ENCODE assay signal across 1 cellular context in the genomic region with DNA sequence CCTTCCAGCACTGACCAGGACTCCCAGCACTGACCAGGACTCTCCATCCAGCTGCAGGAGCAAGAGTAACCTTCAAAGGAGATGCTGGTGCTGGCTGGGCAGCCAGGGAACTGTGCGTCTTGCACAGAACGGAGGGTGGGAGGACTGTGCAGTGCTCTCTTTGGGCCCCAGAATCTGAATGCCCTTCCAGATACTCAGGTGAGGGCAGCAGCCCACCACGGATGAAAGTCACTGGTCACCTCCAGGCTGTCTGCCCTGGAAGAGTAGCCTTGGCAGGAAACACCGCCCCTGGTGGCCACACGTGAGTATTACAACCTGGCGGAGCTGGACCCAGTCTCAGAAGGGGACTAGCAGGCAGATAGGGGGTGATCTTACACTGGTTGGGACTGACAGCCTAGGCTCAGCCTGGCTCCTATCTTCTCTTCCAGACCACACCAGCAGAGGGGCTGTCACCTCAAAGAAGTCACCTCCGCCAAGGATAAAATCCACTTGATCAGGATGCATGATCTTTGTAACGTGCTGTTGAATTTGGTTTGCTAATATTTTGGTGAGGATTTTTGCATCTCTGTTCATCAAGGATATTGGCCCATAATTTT.
A peak's percentile ranks its signal among the peaks of the same experiment; 100 is the strongest.
TF ChIP-seq lines count a peak whose summit lies in the region.

No MANE protein-coding gene starts in this region.

TF ChIP-seq in HepG2, 621 proteins besides CTCF, POLR2A, EP300 and RAD21 (continued from another document and continues in another):
- TF ChIP-seq SRSF4 (IDR thresholded peaks at IDR 0.05; ENCODE audit: low read depth, low read length, poor library complexity, severe bottlenecking) = no peak
- no peak for TF ChIP-seq HNF4G (IDR thresholded peaks at IDR 0.05; ENCODE audit: borderline replicate concordance, low read depth, low read length)
- peak; percentile 85; the same call in 1 of the 2 replicates for TF ChIP-seq HNF4G (CRISPR knock-in tag; IDR thresholded peaks at IDR 0.05; ENCODE audit: borderline replicate concordance, low read depth)
- TF ChIP-seq ZNF441 (CRISPR knock-in tag; IDR thresholded peaks at IDR 0.05; ENCODE audit: borderline replicate concordance) = no peak
- TF ChIP-seq ZNF335 (CRISPR knock-in tag; IDR thresholded peaks at IDR 0.05) = peak; percentile 58; the same call in 1 of the 2 replicates
- TF ChIP-seq TBX2 (CRISPR knock-in tag; IDR thresholded peaks at IDR 0.05; ENCODE audit: borderline replicate concordance) = peak; percentile 49; the same call in 1 of the 2 replicates
- TF ChIP-seq THAP9 (CRISPR knock-in tag; IDR thresholded peaks at IDR 0.05; ENCODE audit: borderline replicate concordance) = no peak
- TF ChIP-seq ZNF30 (CRISPR knock-in tag; IDR thresholded peaks at IDR 0.05) = no peak
- peak; percentile 61; the same call in 1 of the 2 replicates for TF ChIP-seq SMAD3 (CRISPR knock-in tag; IDR thresholded peaks at IDR 0.05)
- TF ChIP-seq ZNF839 (CRISPR knock-in tag; IDR thresholded peaks at IDR 0.05; ENCODE audit: borderline replicate concordance) = peak; percentile 66; the same call in 1 of the 2 replicates
- TF ChIP-seq ZNF883 (CRISPR knock-in tag; IDR thresholded peaks at IDR 0.05; ENCODE audit: not compliant biosample characterization) = peak; percentile 20
- TF ChIP-seq, protein P1, sequence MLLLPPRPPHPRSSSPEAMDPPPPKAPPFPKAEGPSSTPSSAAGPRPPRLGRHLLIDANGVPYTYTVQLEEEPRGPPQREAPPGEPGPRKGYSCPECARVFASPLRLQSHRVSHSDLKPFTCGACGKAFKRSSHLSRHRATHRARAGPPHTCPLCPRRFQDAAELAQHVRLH (CRISPR knock-in tag; IDR thresholded peaks at IDR 0.05; ENCODE audit: borderline replicate concordance, low read depth) = peak; percentile 94; the same call in 1 of the 2 replicates
- TF ChIP-seq, protein P2, sequence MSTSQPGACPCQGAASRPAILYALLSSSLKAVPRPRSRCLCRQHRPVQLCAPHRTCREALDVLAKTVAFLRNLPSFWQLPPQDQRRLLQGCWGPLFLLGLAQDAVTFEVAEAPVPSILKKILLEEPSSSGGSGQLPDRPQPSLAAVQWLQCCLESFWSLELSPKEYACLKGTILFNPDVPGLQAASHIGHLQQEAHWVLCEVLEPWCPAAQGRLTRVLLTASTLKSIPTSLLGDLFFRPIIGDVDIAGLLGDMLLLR (CRISPR knock-in tag; IDR thresholded peaks at IDR 0.05) = no peak
- no peak for TF ChIP-seq ZNF382 (CRISPR knock-in tag; IDR thresholded peaks at IDR 0.05; ENCODE audit: borderline replicate concordance)
- TF ChIP-seq, protein P3, sequence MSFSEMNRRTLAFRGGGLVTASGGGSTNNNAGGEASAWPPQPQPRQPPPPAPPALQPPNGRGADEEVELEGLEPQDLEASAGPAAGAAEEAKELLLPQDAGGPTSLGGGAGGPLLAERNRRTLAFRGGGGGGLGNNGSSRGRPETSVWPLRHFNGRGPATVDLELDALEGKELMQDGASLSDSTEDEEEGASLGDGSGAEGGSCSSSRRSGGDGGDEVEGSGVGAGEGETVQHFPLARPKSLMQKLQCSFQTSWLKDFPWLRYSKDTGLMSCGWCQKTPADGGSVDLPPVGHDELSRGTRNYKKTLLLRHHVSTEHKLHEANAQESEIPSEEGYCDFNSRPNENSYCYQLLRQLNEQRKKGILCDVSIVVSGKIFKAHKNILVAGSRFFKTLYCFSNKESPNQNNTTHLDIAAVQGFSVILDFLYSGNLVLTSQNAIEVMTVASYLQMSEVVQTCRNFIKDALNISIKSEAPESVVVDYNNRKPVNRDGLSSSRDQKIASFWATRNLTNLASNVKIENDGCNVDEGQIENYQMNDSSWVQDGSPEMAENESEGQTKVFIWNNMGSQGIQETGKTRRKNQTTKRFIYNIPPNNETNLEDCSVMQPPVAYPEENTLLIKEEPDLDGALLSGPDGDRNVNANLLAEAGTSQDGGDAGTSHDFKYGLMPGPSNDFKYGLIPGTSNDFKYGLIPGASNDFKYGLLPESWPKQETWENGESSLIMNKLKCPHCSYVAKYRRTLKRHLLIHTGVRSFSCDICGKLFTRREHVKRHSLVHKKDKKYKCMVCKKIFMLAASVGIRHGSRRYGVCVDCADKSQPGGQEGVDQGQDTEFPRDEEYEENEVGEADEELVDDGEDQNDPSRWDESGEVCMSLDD (CRISPR knock-in tag; IDR thresholded peaks at IDR 0.05; ENCODE audit: borderline replicate concordance) = no peak
- no peak for TF ChIP-seq ZNF770 (CRISPR knock-in tag; IDR thresholded peaks at IDR 0.05)
- no peak; the same call in 1 of the 2 replicates for TF ChIP-seq RXRA (CRISPR knock-in tag; IDR thresholded peaks at IDR 0.05)
- no peak for TF ChIP-seq ZC3H13 (CRISPR knock-in tag; IDR thresholded peaks at IDR 0.05)
- no peak for TF ChIP-seq ZNF75D (CRISPR knock-in tag; IDR thresholded peaks at IDR 0.05; ENCODE audit: borderline replicate concordance)
- TF ChIP-seq MIER3 (CRISPR knock-in tag; IDR thresholded peaks at IDR 0.05; ENCODE audit: borderline replicate concordance) = 0 out of 2 replicates have a peak, but pooled peaks have one; percentile 45
- no peak for TF ChIP-seq SRSF9 (IDR thresholded peaks at IDR 0.05; ENCODE audit: borderline replicate concordance, insufficient read depth, low read depth, low read length, poor library complexity, severe bottlenecking)
- TF ChIP-seq RARA (CRISPR knock-in tag; IDR thresholded peaks at IDR 0.05) = peak; percentile 45; the same call in 1 of the 2 replicates
- TF ChIP-seq KMT2B (CRISPR knock-in tag; IDR thresholded peaks at IDR 0.05) = no peak
- peak; percentile 69; the same call in 1 of the 2 replicates for TF ChIP-seq RFXANK (CRISPR knock-in tag; IDR thresholded peaks at IDR 0.05)
- TF ChIP-seq TEAD2 (CRISPR knock-in tag; IDR thresholded peaks at IDR 0.05) = no peak
- no peak for TF ChIP-seq ZMYM2 (CRISPR knock-in tag; IDR thresholded peaks at IDR 0.05)
- TF ChIP-seq ZNF629 (CRISPR knock-in tag; conservative IDR thresholded peaks at IDR 0.05) = no peak
- 0 out of 2 replicates have a peak, but pooled peaks have one; percentile 37 for TF ChIP-seq ZNF337 (CRISPR knock-in tag; IDR thresholded peaks at IDR 0.05; ENCODE audit: borderline replicate concordance, low read depth)
- TF ChIP-seq ZNF33B (CRISPR knock-in tag; IDR thresholded peaks at IDR 0.05) = 0 out of 2 replicates have a peak, but pooled peaks have one; percentile 50
- 0 out of 2 replicates have a peak, but pooled peaks have one; percentile 12 for TF ChIP-seq ZNF782 (CRISPR knock-in tag; IDR thresholded peaks at IDR 0.05; ENCODE audit: borderline replicate concordance)
- TF ChIP-seq KLF9 (CRISPR knock-in tag; IDR thresholded peaks at IDR 0.05; ENCODE audit: low read depth) = no peak
- TF ChIP-seq, protein P4, sequence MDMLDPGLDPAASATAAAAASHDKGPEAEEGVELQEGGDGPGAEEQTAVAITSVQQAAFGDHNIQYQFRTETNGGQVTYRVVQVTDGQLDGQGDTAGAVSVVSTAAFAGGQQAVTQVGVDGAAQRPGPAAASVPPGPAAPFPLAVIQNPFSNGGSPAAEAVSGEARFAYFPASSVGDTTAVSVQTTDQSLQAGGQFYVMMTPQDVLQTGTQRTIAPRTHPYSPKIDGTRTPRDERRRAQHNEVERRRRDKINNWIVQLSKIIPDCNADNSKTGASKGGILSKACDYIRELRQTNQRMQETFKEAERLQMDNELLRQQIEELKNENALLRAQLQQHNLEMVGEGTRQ (IDR thresholded peaks at IDR 0.05; ENCODE audit: low read depth, low read length) = no peak
- TF ChIP-seq, protein P4 (CRISPR knock-in tag; IDR thresholded peaks at IDR 0.05; ENCODE audit: borderline replicate concordance) = no peak
- TF ChIP-seq SMAD9 (CRISPR knock-in tag; IDR thresholded peaks at IDR 0.05) = no peak
- TF ChIP-seq HNF4A (CRISPR knock-in tag; IDR thresholded peaks at IDR 0.05) = peak; percentile 47; the same call in 1 of the 2 replicates
- no peak for TF ChIP-seq ZNF546 (CRISPR knock-in tag; conservative IDR thresholded peaks at IDR 0.05)
- peak; percentile 66 for TF ChIP-seq FOXA3 (CRISPR knock-in tag; IDR thresholded peaks at IDR 0.05)
- peak; percentile 61; the same call in 1 of the 2 replicates for TF ChIP-seq MIER2 (CRISPR knock-in tag; IDR thresholded peaks at IDR 0.05)
- TF ChIP-seq PPARG (CRISPR knock-in tag; conservative IDR thresholded peaks at IDR 0.05) = peak; percentile 54; the same call in 1 of the 2 replicates
- TF ChIP-seq, protein P5, sequence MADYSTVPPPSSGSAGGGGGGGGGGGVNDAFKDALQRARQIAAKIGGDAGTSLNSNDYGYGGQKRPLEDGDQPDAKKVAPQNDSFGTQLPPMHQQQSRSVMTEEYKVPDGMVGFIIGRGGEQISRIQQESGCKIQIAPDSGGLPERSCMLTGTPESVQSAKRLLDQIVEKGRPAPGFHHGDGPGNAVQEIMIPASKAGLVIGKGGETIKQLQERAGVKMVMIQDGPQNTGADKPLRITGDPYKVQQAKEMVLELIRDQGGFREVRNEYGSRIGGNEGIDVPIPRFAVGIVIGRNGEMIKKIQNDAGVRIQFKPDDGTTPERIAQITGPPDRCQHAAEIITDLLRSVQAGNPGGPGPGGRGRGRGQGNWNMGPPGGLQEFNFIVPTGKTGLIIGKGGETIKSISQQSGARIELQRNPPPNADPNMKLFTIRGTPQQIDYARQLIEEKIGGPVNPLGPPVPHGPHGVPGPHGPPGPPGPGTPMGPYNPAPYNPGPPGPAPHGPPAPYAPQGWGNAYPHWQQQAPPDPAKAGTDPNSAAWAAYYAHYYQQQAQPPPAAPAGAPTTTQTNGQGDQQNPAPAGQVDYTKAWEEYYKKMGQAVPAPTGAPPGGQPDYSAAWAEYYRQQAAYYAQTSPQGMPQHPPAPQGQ (CRISPR knock-in tag; IDR thresholded peaks at IDR 0.05; ENCODE audit: borderline replicate concordance) = no peak; the same call in 1 of the 2 replicates
- no peak for TF ChIP-seq HNRNPLL (IDR thresholded peaks at IDR 0.05; ENCODE audit: low read depth, low read length, poor library complexity, severe bottlenecking)
- TF ChIP-seq ZSCAN22 (CRISPR knock-in tag; IDR thresholded peaks at IDR 0.05) = no peak
- TF ChIP-seq HINFP (CRISPR knock-in tag; IDR thresholded peaks at IDR 0.05; ENCODE audit: low read depth) = no peak
- TF ChIP-seq ZNF121 (CRISPR knock-in tag; IDR thresholded peaks at IDR 0.05) = no peak
- TF ChIP-seq SOX6 (IDR thresholded peaks at IDR 0.05) = no peak
- TF ChIP-seq SOX6 (CRISPR knock-in tag; IDR thresholded peaks at IDR 0.05) = peak; percentile 58
- no peak for TF ChIP-seq PAX8 (CRISPR knock-in tag; IDR thresholded peaks at IDR 0.05; ENCODE audit: borderline replicate concordance)
- peak; percentile 62 for TF ChIP-seq HMG20B (CRISPR knock-in tag; conservative IDR thresholded peaks at IDR 0.05)
- TF ChIP-seq, protein P6, sequence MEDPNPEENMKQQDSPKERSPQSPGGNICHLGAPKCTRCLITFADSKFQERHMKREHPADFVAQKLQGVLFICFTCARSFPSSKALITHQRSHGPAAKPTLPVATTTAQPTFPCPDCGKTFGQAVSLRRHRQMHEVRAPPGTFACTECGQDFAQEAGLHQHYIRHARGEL (CRISPR knock-in tag; IDR thresholded peaks at IDR 0.05) = no peak
- no peak for TF ChIP-seq ZNF550 (CRISPR knock-in tag; IDR thresholded peaks at IDR 0.05; ENCODE audit: borderline replicate concordance)
- TF ChIP-seq ZSCAN21 (CRISPR knock-in tag; IDR thresholded peaks at IDR 0.05; ENCODE audit: borderline replicate concordance) = no peak
- no peak for TF ChIP-seq EEA1 (CRISPR knock-in tag; IDR thresholded peaks at IDR 0.05; ENCODE audit: borderline replicate concordance)
